8 cellular contexts compared by ENCODE assay signal in the genomic region with DNA sequence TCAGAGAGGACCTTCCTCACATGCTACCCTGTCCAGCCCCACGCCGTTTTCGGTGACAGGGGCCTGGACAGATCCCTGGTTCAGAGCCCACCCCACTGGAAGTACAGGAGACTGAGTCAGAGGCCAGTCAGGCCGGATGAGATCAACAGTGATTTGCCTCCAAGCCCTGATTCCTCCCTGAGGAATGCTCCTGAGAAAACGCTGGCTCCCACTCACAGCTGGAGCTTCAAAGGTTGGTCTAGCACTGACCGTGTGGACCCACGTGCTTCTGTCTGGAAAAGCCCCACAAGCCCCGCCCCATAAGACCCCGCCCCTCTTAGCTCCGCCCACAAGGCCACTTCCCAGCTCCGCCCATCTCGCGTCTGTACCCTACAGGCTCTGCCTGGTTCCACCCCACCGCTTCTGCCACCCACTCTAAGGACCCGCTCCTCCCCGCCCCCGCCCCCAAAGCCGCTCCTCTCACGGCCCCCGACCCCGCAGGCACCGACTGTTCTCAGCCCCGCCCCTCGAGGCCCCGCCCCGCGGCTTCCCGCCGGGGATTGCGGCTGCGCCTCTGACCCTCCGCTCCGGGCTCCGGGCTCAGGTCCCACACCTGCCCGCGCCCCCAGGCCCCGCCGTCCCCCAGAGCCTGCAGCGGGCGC.
DNase-seq lines count a peak whose midpoint lies in the region; ATAC-seq lines count a peak whose summit lies in the region.

No MANE protein-coding gene starts in this region.

- H3K4me2 ChIP-seq in BLaER1, result peak overlapping the region; percentile 89

- H3K4me1 ChIP-seq in BLaER1, result peaks cover 36% of the 10 kb centered on the region

- no peaks in the 10 kb centered on the region for H3K36me3 ChIP-seq in BLaER1

- DNase-seq in HT1080 (ENCODE audit: low read depth), result peak; percentile 63
- peak; percentile 10 to 38 for DNase-seq in lung microvascular endothelial cell (ENCODE audit: low read depth in 2 of 2)
- DNase-seq in HuH-7.5 (ENCODE audit: low spot score), result no peak
- DNase-seq in KBM-7, result no peak

- H3K4me1 Mint-ChIP-seq in activated naive CD4-positive, alpha-beta T cell treated with anti-CD3 and anti-CD28 coated beads, Interleukin-2, amount 50 U/mL, for 24 hours, result peaks cover 4% of the 10 kb centered on the region

- H3K27me3 ChIP-seq in BLaER1, result peaks cover 34% of the 10 kb centered on the region

- H3K27me3 Mint-ChIP-seq in activated naive CD4-positive, alpha-beta T cell treated with anti-CD3 and anti-CD28 coated beads, Interleukin-2, amount 50 U/mL, for 24 hours, result peaks cover 26% of the 10 kb centered on the region

- no peak overlapping the region for H3K27ac Mint-ChIP-seq in activated naive CD4-positive, alpha-beta T cell treated with anti-CD3 and anti-CD28 coated beads, Interleukin-2, amount 50 U/mL, for 24 hours

- H3K36me3 Mint-ChIP-seq in activated naive CD4-positive, alpha-beta T cell treated with anti-CD3 and anti-CD28 coated beads, Interleukin-2, amount 50 U/mL, for 24 hours, result no peaks in the 10 kb centered on the region

- peak overlapping the region; percentile 63 for H3K4me3 ChIP-seq in BLaER1

- H3K27ac ChIP-seq in BLaER1, result no peak overlapping the region

- no peaks in the 10 kb centered on the region for H3K9me3 Mint-ChIP-seq in activated naive CD4-positive, alpha-beta T cell treated with anti-CD3 and anti-CD28 coated beads, Interleukin-2, amount 50 U/mL, for 24 hours

- ATAC-seq in GM21786 (IDR thresholded peaks at IDR 0.05; ENCODE audit: unreplicated experiment) (no peak), GM18873 (IDR thresholded peaks at IDR 0.05; ENCODE audit: low FRiP score, unreplicated experiment) (no peak)

- 0 out of 2 replicates have a peak overlapping the region, but pooled peaks have one; percentile 38 for H3K9ac ChIP-seq in BLaER1

- H3K4me3 Mint-ChIP-seq in activated naive CD4-positive, alpha-beta T cell treated with anti-CD3 and anti-CD28 coated beads, Interleukin-2, amount 50 U/mL, for 24 hours, result peak overlapping the region; percentile 26

- peaks cover 18% of the 10 kb centered on the region for H3K9me3 ChIP-seq in BLaER1

- in situ Hi-C loops in KBM-7 (cut with MboI; ENCODE audit: low pct_unique_long_range_greater_than_20kb, low sequenced_read_pairs), result no loop called here

- peaks cover 13% of the 10 kb centered on the region; the same call in 1 of the 2 replicates for H4K20me1 ChIP-seq in BLaER1

Comparison
In these comparisons a context has a peak if more than half of its experiments do, and no peak if none do; other contexts are left out.
1. DNase-seq: peak in HT1080 (single experiment) and lung microvascular endothelial cell (2 of 2); none in HuH-7.5 (single experiment) and KBM-7 (single experiment).